20 cellular contexts compared by ENCODE assay signal in genomic region chr18:50158866-50159653, GRCh38. TPM values are rescaled to one million over a fixed set of nuclear protein-coding genes. Genes with fewer than 3 reads are reported as not detected.
DNase-seq lines count a peak whose midpoint lies in the region; ATAC-seq, FAIRE-seq and TF ChIP-seq lines count a peak whose summit lies in the region.
"Had no signal": no experiment of that assay in that cellular context is flagged by ENCODE, and none has a peak within 500 bp of the region (broad histone marks: within the 10 kb centered on the region; RNA-seq: fewer than 3 reads in every experiment).

No MANE protein-coding gene starts in this region.

- DNase-seq in HepG2 (ENCODE audit: low spot score) (no peak), right lobe of liver (no peak), NCI-H748 (lab: John Stamatoyannopoulos, UW; ENCODE audit: unreplicated experiment) (peak; percentile 100), kidney glomerular epithelial cell (lab: John Stamatoyannopoulos, UW) (peak; percentile 28), ureter (ENCODE audit: low spot score) (peak; percentile 51), SHP77 treated with DMSO at 0.1 percent for 48 hours (lab: John Stamatoyannopoulos, UW) (no peak)
- DNase-seq: activated T-cell treated with anti-CD3 and anti-CD28 coated beads, Interleukin-2, amount 50 U/mL, for 4 hours; aorta; DND-41; effector memory CD4-positive, alpha-beta T cell; H7; NCI-H1930; stimulated activated CD4-positive, alpha-beta T cell treated with anti-CD3 and anti-CD28 coated beads, Interleukin-15, amount 100 ng/mL, for 24 hours; uterus had no signal

- TF ChIP-seq RAD21 in HepG2 (CRISPR knock-in tag; IDR thresholded peaks at IDR 0.05): no peak

- ATAC-seq in HepG2 (peak; percentile 49; the same call in 2 of the 3 replicates), right lobe of liver (no peak), HG02973 (IDR thresholded peaks at IDR 0.05; ENCODE audit: unreplicated experiment) (no peak), HG02884 (IDR thresholded peaks at IDR 0.05; ENCODE audit: unreplicated experiment) (no peak)
- ATAC-seq: A549; activated T-cell treated with anti-CD3 and anti-CD28 coated beads, Interleukin-2, amount 50 U/mL, for 4 hours had no signal

- H3K36me3 ChIP-seq in HepG2 (replicated peaks in 1 of 2; ENCODE audit: control insufficient read depth in 1 of 2, insufficient read depth in 2 of 2, low read length in 2 of 2) (no peaks in the 10 kb centered on the region), right lobe of liver (no peaks in the 10 kb centered on the region)
- H3K36me3 ChIP-seq: SJSA1, uterus had no signal

- intact Hi-C loops in HepG2 (cut with micrococcal nuclease; ENCODE audit: unreplicated experiment) (no loop called here), right lobe of liver (cut with DNase I) (no loop called here)

- TF ChIP-seq EP300 in HepG2 (IDR thresholded peaks at IDR 0.05; ENCODE audit: low read depth in 2 of 2, low read length in 2 of 2) (no peak), HepG2 (CRISPR knock-in tag; IDR thresholded peaks at IDR 0.05; ENCODE audit: borderline replicate concordance) (no peak)

- H4K20me1 ChIP-seq in HepG2 (ENCODE audit: insufficient read depth, low read length): no peaks in the 10 kb centered on the region

- no peak overlapping the region for H3K9ac ChIP-seq in HepG2 (ENCODE audit: insufficient read depth, low read depth, low read length)

- H3K4me2 ChIP-seq in HepG2 (ENCODE audit: low read depth, low read length): no peak overlapping the region
- H3K4me2 ChIP-seq: A549 had no signal

- H3K4me1 ChIP-seq in HepG2 (ENCODE audit: insufficient read depth, low read length) (peaks cover 43% of the 10 kb centered on the region), right lobe of liver (peaks cover 0 to 10% (median 4%) of the 10 kb centered on the region in 4 donors)
- H3K4me1 ChIP-seq: A549, SJSA1, uterus had no signal

- H3K9me3 ChIP-seq in HepG2 (ENCODE audit: low read length): no peaks in the 10 kb centered on the region
- no peaks in the 10 kb centered on the region for H3K9me3 ChIP-seq in right lobe of liver
- H3K9me3 ChIP-seq: A549, SJSA1, uterus had no signal

- TF ChIP-seq CTCF in HepG2 (CRISPR knock-in tag; IDR thresholded peaks at IDR 0.05) (no peak), right lobe of liver (IDR thresholded peaks at IDR 0.05) (no peak)

- H3K27ac ChIP-seq in HepG2 (ENCODE audit: extremely low read length, insufficient read depth, low read length) (no peak overlapping the region), right lobe of liver (no peak overlapping the region)
- H3K27ac ChIP-seq: A549, SJSA1, uterus had no signal

- POLR2A ChIA-PET in HepG2 (lab: Yijun Ruan, JAX): no interaction called here

- in situ Hi-C loops in HepG2 (cut with HindIII; ENCODE audit: extremely low pct_ligation_motif_present, low pct_unique_long_range_greater_than_20kb): no loop called here

- no TSS peak for BruUV-seq in HepG2 (replicated peaks; lab: Mats Ljungman, UMichigan)

- CTCF ChIA-PET in HepG2 (lab: Yijun Ruan, JAX; ENCODE audit: low intra/inter-chr PET ratio, low total read pairs): no interaction called here

- peaks cover 3% of the 10 kb centered on the region for H3K79me2 ChIP-seq in HepG2 (ENCODE audit: insufficient read depth, low read length)

- 63% methylated on average over 9 of the region's 9 CpGs for WGBS in HepG2 (ENCODE audit: low lambda C conversion rate)
- WGBS in right lobe of liver (ENCODE audit: insufficient coverage, low coverage, low lambda C conversion rate, missing lambda C conversion rate): 80% methylated on average over 7 of the region's 9 CpGs

- no peak overlapping the region for H2AFZ ChIP-seq in HepG2 (ENCODE audit: low read length)

- FAIRE-seq in HepG2 (lab: Jason Lieb, UNC): peak; percentile 53
- FAIRE-seq: A549, GM12892, HTR-8/SVneo had no signal

- H3K4me3 ChIP-seq in HepG2 (replicated peaks in 1 of 3; ENCODE audit: insufficient read depth in 1 of 3, low read depth in 2 of 3, low read length in 3 of 3): no peak overlapping the region
- no peak overlapping the region for H3K4me3 ChIP-seq in right lobe of liver
- H3K4me3 ChIP-seq: A549, SJSA1, uterus had no signal

- TF ChIP-seq POLR2A in HepG2 (IDR thresholded peaks at IDR 0.05; ENCODE audit: insufficient read depth in 1 of 2, low read depth in 2 of 2, low read length in 2 of 2) (no peak), right lobe of liver (IDR thresholded peaks at IDR 0.05) (no peak)

- H3K27me3 ChIP-seq in HepG2 (ENCODE audit: control insufficient read depth in 1 of 2, insufficient read depth in 2 of 2, low read length in 2 of 2): no peaks in the 10 kb centered on the region
- H3K27me3 ChIP-seq in right lobe of liver: no peaks in the 10 kb centered on the region
- H3K27me3 ChIP-seq: uterus had no signal

TF ChIP-seq in HepG2, 621 proteins besides CTCF, POLR2A, EP300 and RAD21:
- peak; percentile 72 for TF ChIP-seq PBX2 (CRISPR knock-in tag; IDR thresholded peaks at IDR 0.05)
- no peak for TF ChIP-seq POGZ (CRISPR knock-in tag; IDR thresholded peaks at IDR 0.05)
- TF ChIP-seq RFXAP (CRISPR knock-in tag; IDR thresholded peaks at IDR 0.05; ENCODE audit: borderline replicate concordance): no peak
- TF ChIP-seq ZNF317 (CRISPR knock-in tag; IDR thresholded peaks at IDR 0.05): no peak

RNA-seq across cellular contexts. Expression of gene MYO5B, which starts 35.9 kb away (rescaled TPM):
- 24.0 and 34.9 TPM in 2 replicates for total RNA-seq in HepG2 (2016; rRNA removed; fragmentation: Illumina TruSeq; extraction: Trizol)
- total RNA-seq in HepG2 (2016; cell fraction: cytosol; rRNA removed; fragmentation: Illumina TruSeq; extraction: Trizol; ENCODE audit: low read depth): 3.5 TPM in 2 replicates
- total RNA-seq in HepG2 (2016; cell fraction: insoluble cytoplasmic fraction; rRNA removed; fragmentation: Illumina TruSeq; extraction: Trizol): 22.2 and 31.0 TPM in 2 replicates
- 9.8 and 11.9 TPM in 2 replicates for total RNA-seq in HepG2 (2016; cell fraction: membrane; rRNA removed; fragmentation: Illumina TruSeq; extraction: Trizol)
- 18.1 and 21.7 TPM in 2 replicates for total RNA-seq in HepG2 (2016; cell fraction: nucleus; rRNA removed; fragmentation: Illumina TruSeq; extraction: Trizol)
- polyA plus RNA-seq in HepG2 (2011; rRNA removed): 12.4 and 13.1 TPM in 2 replicates
- 10.8 and 12.5 TPM in 2 replicates for polyA plus RNA-seq in HepG2 (2011; cell fraction: cytosol; rRNA removed)
- polyA plus RNA-seq in HepG2 (2011; cell fraction: nucleus; rRNA removed): 12.7 and 15.2 TPM in 2 replicates
- 9.7 and 12.2 TPM in 2 replicates for polyA plus RNA-seq in HepG2 (2012)
- 1.7 and 2.1 TPM in 2 replicates for polyA plus RNA-seq in HepG2 (2016; cell fraction: cytosol; fragmentation: Illumina TruSeq; extraction: Trizol; ENCODE audit: low read depth)
- 35.5 and 36.8 TPM in 2 replicates for polyA plus RNA-seq in HepG2 (2016; cell fraction: insoluble cytoplasmic fraction; fragmentation: Illumina TruSeq; extraction: Trizol; ENCODE audit: low read depth)
- 6.1 and 8.8 TPM in 2 replicates for polyA plus RNA-seq in HepG2 (2016; cell fraction: membrane; fragmentation: Illumina TruSeq; extraction: Trizol; ENCODE audit: low read depth)
- 21.2 and 23.3 TPM in 2 replicates for polyA plus RNA-seq in HepG2 (2016; cell fraction: nucleus; fragmentation: Illumina TruSeq; extraction: Trizol; ENCODE audit: insufficient read depth, low read depth)
- 24.8 and 28.9 TPM in 2 replicates for polyA minus RNA-seq in HepG2 (2011; rRNA and poly(A)+ RNA removed; ENCODE audit: low replicate concordance)
- 14.2 and 20.7 TPM in 2 replicates for polyA minus RNA-seq in HepG2 (2011; cell fraction: cytosol; rRNA and poly(A)+ RNA removed)
- 9.4 and 16.2 TPM in 2 replicates for polyA minus RNA-seq in HepG2 (2011; cell fraction: nucleus; rRNA and poly(A)+ RNA removed)
- total RNA-seq in right lobe of liver: 10 to 100 TPM; 13.4 to 25.1 (median 16.6) TPM
- total RNA-seq in ureter: 46.2 TPM

Comparison
In these comparisons a context has a peak if more than half of its experiments do, and no peak if none do; other contexts are left out.
1. DNase-seq: peak in NCI-H748 (single experiment), kidney glomerular epithelial cell (single experiment) and ureter (single experiment); none in HepG2 (single experiment), right lobe of liver (0 of 3) and SHP77 treated with DMSO at 0.1 percent for 48 hours (single experiment).